ENCODE assay signal across 9 cellular contexts in the genomic region with DNA sequence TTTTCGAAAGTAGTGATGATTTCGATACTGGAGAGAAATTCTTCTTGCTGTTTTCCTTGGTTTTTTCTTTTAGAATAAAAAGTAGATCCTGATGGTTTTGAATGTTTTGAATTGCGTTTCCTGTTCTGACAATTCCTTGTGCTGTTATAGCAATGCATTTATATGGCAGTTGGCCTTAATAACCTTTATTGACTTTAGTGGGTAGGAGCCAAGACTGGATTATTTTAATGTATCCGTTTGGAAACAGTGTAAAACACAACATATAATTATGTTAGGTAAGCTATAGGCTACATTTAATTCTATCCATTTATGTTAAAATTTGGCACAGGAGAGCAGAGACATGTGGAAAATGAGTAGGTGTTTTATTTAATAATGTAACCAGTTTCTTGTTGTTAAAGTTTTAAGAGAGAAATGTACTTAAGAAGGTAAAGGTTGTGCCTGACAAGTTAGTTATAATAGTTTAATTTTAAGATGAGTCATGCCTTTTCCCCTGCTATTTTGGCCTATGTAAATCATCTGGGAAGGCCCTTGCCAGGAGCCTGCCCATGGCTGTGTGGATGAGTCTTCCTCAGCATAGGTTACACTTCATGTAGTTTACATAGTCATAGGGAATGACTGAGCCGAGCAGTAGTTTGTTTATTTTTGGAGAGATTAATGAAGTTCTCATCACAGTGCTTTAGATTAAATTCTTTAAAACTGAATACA.
DNase-seq lines count a peak whose midpoint lies in the region; ATAC-seq and TF ChIP-seq lines count a peak whose summit lies in the region.
"Had no signal": no experiment of that assay in that cellular context is flagged by ENCODE, and none has a peak within 500 bp of the region (broad histone marks: within the 10 kb centered on the region; RNA-seq: fewer than 3 reads in every experiment).

No MANE protein-coding gene starts in this region.

- H2AFZ ChIP-seq in GM23338 = no peak overlapping the region

- no peak overlapping the region for H3K4me3 Mint-ChIP-seq in GM23338
- H3K4me3 Mint-ChIP-seq: activated T-helper 1 cell treated with anti-CD3 and anti-CD28 coated beads, Interleukin-12 subunit alpha, Interleukin-12 subunit beta, Interleukin-2, Interleukin-4 antibody, amounts not matched to agents 30 ng/mL and 10 ng/mL and 1 ng/mL, durations not matched to agents 14 hours and 24 hours and 36 hours; neural crest cell had no signal

- H3K27ac ChIP-seq in GM23338 (ENCODE audit: low read depth) = no peak overlapping the region
- peak overlapping the region; percentile 54 for H3K27ac ChIP-seq in epithelial cell of prostate

- peaks cover 22% of the 10 kb centered on the region for H3K4me1 Mint-ChIP-seq in GM23338

- H3K27me3 Mint-ChIP-seq in GM23338 (ENCODE audit: insufficient read depth, low read depth, poor library complexity) = peaks cover 4% of the 10 kb centered on the region

- in situ Hi-C loops in HAP-1 (cut with MboI; ENCODE audit: low sequenced_read_pairs) = loop anchor here (10.0 kb wide), 1 partner anchor 339 kb away; no protein-coding TSS in a partner anchor

- H4K20me1 ChIP-seq in GM23338 (replicated peaks; ENCODE audit: insufficient read depth) = no peaks in the 10 kb centered on the region

- no peak for TF ChIP-seq CTCF in GM23338 (conservative IDR thresholded peaks at IDR 0.05; ENCODE audit: low read depth in 2 of 2)

- H3K79me2 ChIP-seq in GM23338 (replicated peaks; ENCODE audit: insufficient read depth) = no peaks in the 10 kb centered on the region

- no peaks in the 10 kb centered on the region; the same call in 2 of the 3 replicates for H3K36me3 Mint-ChIP-seq in GM23338 (ENCODE audit: low read depth)

- no peak overlapping the region for H3K4me2 ChIP-seq in GM23338

- no peaks in the 10 kb centered on the region for H3K9me3 ChIP-seq in HAP-1

- H3K27me3 ChIP-seq in GM23338 (ENCODE audit: insufficient read depth) (no peaks in the 10 kb centered on the region), HAP-1 (ENCODE audit: low read depth) (no peaks in the 10 kb centered on the region)

- H3K9me2 ChIP-seq in GM23338 (ENCODE audit: insufficient read depth) = no peaks in the 10 kb centered on the region

- peaks cover 7% of the 10 kb centered on the region for H3K4me1 ChIP-seq in GM23338 (ENCODE audit: insufficient read depth)
- H3K4me1 ChIP-seq in HAP-1 = peaks cover 12% of the 10 kb centered on the region

- H3K9me3 Mint-ChIP-seq in GM23338 = no peaks in the 10 kb centered on the region
- H3K9me3 Mint-ChIP-seq: activated T-helper 1 cell treated with anti-CD3 and anti-CD28 coated beads, Interleukin-12 subunit alpha, Interleukin-12 subunit beta, Interleukin-2, Interleukin-4 antibody, amounts not matched to agents 30 ng/mL and 10 ng/mL and 1 ng/mL, durations not matched to agents 14 hours and 24 hours and 36 hours; neural crest cell had no signal

- H3K36me3 ChIP-seq in GM23338 (ENCODE audit: insufficient read depth) (no peaks in the 10 kb centered on the region), HAP-1 (replicated peaks) (no peaks in the 10 kb centered on the region)

- no peak overlapping the region; the same call in 1 of the 2 replicates for H3K27ac Mint-ChIP-seq in GM23338
- H3K27ac Mint-ChIP-seq: activated T-helper 1 cell treated with anti-CD3 and anti-CD28 coated beads, Interleukin-12 subunit alpha, Interleukin-12 subunit beta, Interleukin-2, Interleukin-4 antibody, amounts not matched to agents 30 ng/mL and 10 ng/mL and 1 ng/mL, durations not matched to agents 14 hours and 24 hours and 36 hours had no signal

- no peaks in the 10 kb centered on the region for H3F3A ChIP-seq in GM23338 (replicated peaks; ENCODE audit: low read depth)

- H3K4me3 ChIP-seq in GM23338 (no peak overlapping the region), HAP-1 (no peak overlapping the region)

- 0 out of 3 replicates have a peak, but pooled peaks have one; percentile 40 for ATAC-seq in GM23338
- no peak for ATAC-seq in GM18868 (IDR thresholded peaks at IDR 0.05; ENCODE audit: unreplicated experiment)

- DNase-seq in GM23338 (ENCODE audit: low spot score) = no peak
- peak; percentile 85 for DNase-seq in NCI-H69 (lab: John Stamatoyannopoulos, UW)
- DNase-seq in epithelial cell of prostate (ENCODE audit: low read depth, low spot score) = no peak
- DNase-seq in renal cortical epithelial cell (ENCODE audit: low read depth) = peak; percentile 87
- DNase-seq in HAP-1 (ENCODE audit: low spot score in 2 of 2) = no peak
- no peak for DNase-seq in superior temporal gyrus (ENCODE audit: extremely low spot score)

TF ChIP-seq in GM23338, 12 proteins besides CTCF, POLR2A, EP300 and RAD21:
- TF ChIP-seq POLR2AphosphoS5 (IDR thresholded peaks at IDR 0.05; ENCODE audit: low read depth) (no peak), CREB1 (CRISPR knock-in tag; IDR thresholded peaks at IDR 0.05; ENCODE audit: low read depth) (no peak), ZNF331 (CRISPR knock-in tag; IDR thresholded peaks at IDR 0.05; ENCODE audit: low read depth) (no peak), JUNB (IDR thresholded peaks at IDR 0.05; ENCODE audit: unreplicated experiment) (no peak), EZH2 (IDR thresholded peaks at IDR 0.05; ENCODE audit: low read depth, unreplicated experiment) (no peak), ZNF114 (CRISPR knock-in tag; IDR thresholded peaks at IDR 0.05) (no peak), EZH2phosphoT487 (IDR thresholded peaks at IDR 0.05; ENCODE audit: unreplicated experiment) (no peak), NANOG (IDR thresholded peaks at IDR 0.05; ENCODE audit: borderline replicate concordance) (no peak)
- TF ChIP-seq, protein P1, sequence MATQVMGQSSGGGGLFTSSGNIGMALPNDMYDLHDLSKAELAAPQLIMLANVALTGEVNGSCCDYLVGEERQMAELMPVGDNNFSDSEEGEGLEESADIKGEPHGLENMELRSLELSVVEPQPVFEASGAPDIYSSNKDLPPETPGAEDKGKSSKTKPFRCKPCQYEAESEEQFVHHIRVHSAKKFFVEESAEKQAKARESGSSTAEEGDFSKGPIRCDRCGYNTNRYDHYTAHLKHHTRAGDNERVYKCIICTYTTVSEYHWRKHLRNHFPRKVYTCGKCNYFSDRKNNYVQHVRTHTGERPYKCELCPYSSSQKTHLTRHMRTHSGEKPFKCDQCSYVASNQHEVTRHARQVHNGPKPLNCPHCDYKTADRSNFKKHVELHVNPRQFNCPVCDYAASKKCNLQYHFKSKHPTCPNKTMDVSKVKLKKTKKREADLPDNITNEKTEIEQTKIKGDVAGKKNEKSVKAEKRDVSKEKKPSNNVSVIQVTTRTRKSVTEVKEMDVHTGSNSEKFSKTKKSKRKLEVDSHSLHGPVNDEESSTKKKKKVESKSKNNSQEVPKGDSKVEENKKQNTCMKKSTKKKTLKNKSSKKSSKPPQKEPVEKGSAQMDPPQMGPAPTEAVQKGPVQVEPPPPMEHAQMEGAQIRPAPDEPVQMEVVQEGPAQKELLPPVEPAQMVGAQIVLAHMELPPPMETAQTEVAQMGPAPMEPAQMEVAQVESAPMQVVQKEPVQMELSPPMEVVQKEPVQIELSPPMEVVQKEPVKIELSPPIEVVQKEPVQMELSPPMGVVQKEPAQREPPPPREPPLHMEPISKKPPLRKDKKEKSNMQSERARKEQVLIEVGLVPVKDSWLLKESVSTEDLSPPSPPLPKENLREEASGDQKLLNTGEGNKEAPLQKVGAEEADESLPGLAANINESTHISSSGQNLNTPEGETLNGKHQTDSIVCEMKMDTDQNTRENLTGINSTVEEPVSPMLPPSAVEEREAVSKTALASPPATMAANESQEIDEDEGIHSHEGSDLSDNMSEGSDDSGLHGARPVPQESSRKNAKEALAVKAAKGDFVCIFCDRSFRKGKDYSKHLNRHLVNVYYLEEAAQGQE (IDR thresholded peaks at IDR 0.05; ENCODE audit: unreplicated experiment) = no peak

Comparison
In these comparisons a context has a peak if more than half of its experiments do, and no peak if none do; other contexts are left out.
1. DNase-seq: peak in NCI-H69 (single experiment) and renal cortical epithelial cell (single experiment); none in GM23338 (single experiment), epithelial cell of prostate (single experiment), HAP-1 (0 of 2) and superior temporal gyrus (single experiment).